Comparison of ENCODE assay signal across 15 cellular contexts in the genomic region with DNA sequence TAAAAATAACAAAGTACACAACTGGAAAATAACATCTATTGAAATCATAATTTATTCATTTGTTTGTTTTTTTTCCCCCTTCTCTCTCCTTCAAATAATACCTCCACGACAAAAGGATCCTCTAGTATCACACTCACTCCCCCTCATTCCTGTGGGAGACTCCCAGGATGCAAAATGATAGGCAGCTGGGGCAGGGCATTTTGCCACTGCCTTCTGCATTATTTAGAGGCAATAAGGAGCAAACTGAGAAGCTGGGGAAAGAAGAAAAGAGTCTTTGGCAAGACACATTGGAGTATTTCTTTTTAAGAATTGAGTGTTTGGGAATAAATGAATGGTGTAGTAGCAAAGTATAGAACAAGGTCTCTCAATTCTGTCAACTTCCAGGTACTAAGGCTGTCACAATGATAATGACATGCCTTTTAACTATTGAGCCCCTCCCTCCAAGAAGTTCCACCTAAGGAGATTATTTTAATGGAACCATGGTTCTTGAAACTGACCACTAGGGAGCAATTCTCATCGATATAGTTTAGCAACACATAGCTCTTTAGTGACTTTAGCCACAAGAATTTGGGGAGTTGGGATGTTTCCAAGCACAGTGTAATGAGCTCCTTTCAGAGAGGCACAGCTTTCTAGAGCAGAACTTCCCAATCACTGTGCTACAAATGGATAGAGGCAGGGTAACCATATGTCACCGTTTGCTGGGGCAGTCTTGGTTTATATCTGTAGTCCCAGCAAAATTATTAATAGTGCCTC.
DNase-seq lines count a peak whose midpoint lies in the region; ATAC-seq and TF ChIP-seq lines count a peak whose summit lies in the region.
"Had no signal": no experiment of that assay in that cellular context is flagged by ENCODE, and none has a peak within 500 bp of the region (broad histone marks: within the 10 kb centered on the region; RNA-seq: fewer than 3 reads in every experiment).

No MANE protein-coding gene starts in this region.

- H3K27me3 Mint-ChIP-seq in stimulated activated naive B cell treated with anti-CD40 and anti-IgM and Interleukin-4, amounts not matched to agents 10 μg/mL and 1 μg/mL and 100 μg/mL, for 72 hours = peaks cover 0 to 5% of the 10 kb centered on the region in 2 donors
- H3K27me3 Mint-ChIP-seq: activated naive CD4-positive, alpha-beta T cell treated with anti-CD3 and anti-CD28 coated beads, Interleukin-2, amount 50 U/mL, for 24 hours; CD4-positive, alpha-beta T cell had no signal

- DNase-seq in AG10803 (ENCODE audit: low read depth) = peak; percentile 87
- peak; percentile 88 for DNase-seq in LHCN-M2 (ENCODE audit: low read depth)
- peak; percentile 64 for DNase-seq in brain microvascular endothelial cell
- peak; percentile 35 for DNase-seq in kidney tubule cell (ENCODE audit: low spot score)
- no peak for DNase-seq in stimulated activated naive B cell treated with anti-CD40 and anti-IgM and Interleukin-4, amounts not matched to agents 10 μg/mL and 1 μg/mL and 100 μg/mL, for 72 hours
- no peak for DNase-seq in stimulated activated CD4-positive, alpha-beta T cell treated with anti-CD3 and anti-CD28 coated beads, Interleukin-2, amount 100 ng/mL, for 48 hours
- DNase-seq in HK-2 (ENCODE audit: unreplicated experiment) = no peak
- DNase-seq: CD4-positive, alpha-beta T cell; colonic mucosa; NCI-H82; retina; stomach had no signal

- no peaks in the 10 kb centered on the region for H3K4me1 Mint-ChIP-seq in stimulated activated naive B cell treated with anti-CD40 and anti-IgM and Interleukin-4, amounts not matched to agents 10 μg/mL and 1 μg/mL and 100 μg/mL, for 72 hours
- H3K4me1 Mint-ChIP-seq: activated naive CD4-positive, alpha-beta T cell treated with anti-CD3 and anti-CD28 coated beads, Interleukin-2, amount 50 U/mL, for 24 hours had no signal

- H3K27ac Mint-ChIP-seq in stimulated activated naive B cell treated with anti-CD40 and anti-IgM and Interleukin-4, amounts not matched to agents 10 μg/mL and 1 μg/mL and 100 μg/mL, for 72 hours = no peak overlapping the region
- H3K27ac Mint-ChIP-seq: activated naive CD4-positive, alpha-beta T cell treated with anti-CD3 and anti-CD28 coated beads, Interleukin-2, amount 50 U/mL, for 24 hours; CD4-positive, alpha-beta T cell had no signal

- no peaks in the 10 kb centered on the region for H3K36me3 Mint-ChIP-seq in stimulated activated naive B cell treated with anti-CD40 and anti-IgM and Interleukin-4, amounts not matched to agents 10 μg/mL and 1 μg/mL and 100 μg/mL, for 72 hours
- H3K36me3 Mint-ChIP-seq: activated naive CD4-positive, alpha-beta T cell treated with anti-CD3 and anti-CD28 coated beads, Interleukin-2, amount 50 U/mL, for 24 hours had no signal

- in situ Hi-C loops in brain microvascular endothelial cell (cut with HindIII; ENCODE audit: low pct_ligation_motif_present, low sequenced_read_pairs) = no loop called here

- no peaks in the 10 kb centered on the region for H3K27me3 ChIP-seq in brain microvascular endothelial cell (replicated peaks)
- H3K27me3 ChIP-seq: colonic mucosa, SJSA1 had no signal

- TF ChIP-seq CTCF in AG10803 (conservative IDR thresholded peaks at IDR 0.05; ENCODE audit: low read length) (peak; percentile 41), brain microvascular endothelial cell (IDR thresholded peaks at IDR 0.05; ENCODE audit: low read depth, low read length, missing control alignments) (no peak)

- no peak overlapping the region for H3K27ac ChIP-seq in brain microvascular endothelial cell
- H3K27ac ChIP-seq: colonic mucosa, SJSA1, stomach had no signal

- no peak overlapping the region for H3K4me3 ChIP-seq in AG10803 (ENCODE audit: low read length)
- H3K4me3 ChIP-seq in brain microvascular endothelial cell (ENCODE audit: low read depth, low read length) = no peak overlapping the region
- H3K4me3 ChIP-seq: colonic mucosa, SJSA1, stomach had no signal

- no peaks in the 10 kb centered on the region for H3K36me3 ChIP-seq in brain microvascular endothelial cell (replicated peaks)
- H3K36me3 ChIP-seq: colonic mucosa, SJSA1, stomach had no signal

- H3K9me3 Mint-ChIP-seq in stimulated activated naive B cell treated with anti-CD40 and anti-IgM and Interleukin-4, amounts not matched to agents 10 μg/mL and 1 μg/mL and 100 μg/mL, for 72 hours = no peaks in the 10 kb centered on the region
- H3K9me3 Mint-ChIP-seq: activated naive CD4-positive, alpha-beta T cell treated with anti-CD3 and anti-CD28 coated beads, Interleukin-2, amount 50 U/mL, for 24 hours; CD4-positive, alpha-beta T cell had no signal

- no peak overlapping the region for H3K4me3 Mint-ChIP-seq in stimulated activated naive B cell treated with anti-CD40 and anti-IgM and Interleukin-4, amounts not matched to agents 10 μg/mL and 1 μg/mL and 100 μg/mL, for 72 hours
- H3K4me3 Mint-ChIP-seq: activated naive CD4-positive, alpha-beta T cell treated with anti-CD3 and anti-CD28 coated beads, Interleukin-2, amount 50 U/mL, for 24 hours; CD4-positive, alpha-beta T cell had no signal

- ATAC-seq in stimulated activated naive B cell treated with anti-CD40 and anti-IgM and Interleukin-4, amounts not matched to agents 10 μg/mL and 1 μg/mL and 100 μg/mL, for 72 hours (replicated peaks) = no peak
- ATAC-seq in GM21825 (IDR thresholded peaks at IDR 0.05; ENCODE audit: unreplicated experiment) = no peak

Comparison
In these comparisons a context has a peak if more than half of its experiments do, and no peak if none do; other contexts are left out.
1. DNase-seq: peak in AG10803 (single experiment), LHCN-M2 (single experiment), brain microvascular endothelial cell (single experiment) and kidney tubule cell (single experiment); none in stimulated activated naive B cell treated with anti-CD40 and anti-IgM and Interleukin-4, amounts not matched to agents 10 μg/mL and 1 μg/mL and 100 μg/mL, for 72 hours (single experiment), stimulated activated CD4-positive, alpha-beta T cell treated with anti-CD3 and anti-CD28 coated beads, Interleukin-2, amount 100 ng/mL, for 48 hours (0 of 2) and HK-2 (single experiment).